8 cellular contexts compared by ENCODE assay signal in genomic region chr11:17528181-17528691, GRCh38. TPM values are rescaled to one million over a fixed set of nuclear protein-coding genes. Genes with fewer than 3 reads are reported as not detected.
DNase-seq lines count a peak whose midpoint lies in the region; ATAC-seq and TF ChIP-seq lines count a peak whose summit lies in the region.

No MANE protein-coding gene starts in this region.

- H3K36me3 Mint-ChIP-seq in activated CD4-positive, alpha-beta memory T cell treated with anti-CD3 and anti-CD28 coated beads for 36 hours, result no peaks in the 10 kb centered on the region

- no peaks in the 10 kb centered on the region for H3K4me1 Mint-ChIP-seq in activated CD4-positive, alpha-beta memory T cell treated with anti-CD3 and anti-CD28 coated beads for 36 hours (ENCODE audit: low read depth)

- intact Hi-C loops in activated CD4-positive, alpha-beta memory T cell treated with anti-CD3 and anti-CD28 coated beads for 36 hours (cut with micrococcal nuclease), result loop anchor here (1.0 kb wide), 1 partner anchor 144 kb away; no protein-coding TSS in a partner anchor

- no peak overlapping the region for H3K27ac Mint-ChIP-seq in activated CD4-positive, alpha-beta memory T cell treated with anti-CD3 and anti-CD28 coated beads for 36 hours

- TF ChIP-seq CTCF in GM12873 (IDR thresholded peaks at IDR 0.05; ENCODE audit: insufficient read depth, low read depth, low read length, missing control alignments) (peak; percentile 77), epithelial cell of esophagus (IDR thresholded peaks at IDR 0.05; ENCODE audit: insufficient read depth, low read depth, low read length, missing control alignments) (peak; percentile 75)

- ATAC-seq in HG02759 (IDR thresholded peaks at IDR 0.05; ENCODE audit: unreplicated experiment), result peak; percentile 83
- no peak for ATAC-seq in GM18519 (IDR thresholded peaks at IDR 0.05; ENCODE audit: low FRiP score, unreplicated experiment)

- H3K9me3 Mint-ChIP-seq in activated CD4-positive, alpha-beta memory T cell treated with anti-CD3 and anti-CD28 coated beads for 36 hours, result no peaks in the 10 kb centered on the region

- no peak overlapping the region for H3K4me3 ChIP-seq in epithelial cell of esophagus (ENCODE audit: low read length)

- DNase-seq in NCI-H226 (peak; percentile 24), epithelial cell of esophagus (ENCODE audit: low read depth) (peak; percentile 49), mucosa of gallbladder (ENCODE audit: low spot score) (peak; percentile 64), substantia nigra (lab: John Stamatoyannopoulos, UW) (peak in 43 of 49 donors; percentile 16 to 78 (median 60))
- DNase-seq in activated CD4-positive, alpha-beta memory T cell treated with anti-CD3 and anti-CD28 coated beads for 36 hours, result peak; percentile 69

- POLR2A ChIA-PET in activated CD4-positive, alpha-beta memory T cell treated with anti-CD3 and anti-CD28 coated beads for 36 hours (lab: Charles Lee), result no interaction called here

- no peak overlapping the region for H3K27ac ChIP-seq in substantia nigra (ENCODE audit: low read depth, low read length, poor library complexity, severe bottlenecking)

- no peak overlapping the region for H3K4me3 Mint-ChIP-seq in activated CD4-positive, alpha-beta memory T cell treated with anti-CD3 and anti-CD28 coated beads for 36 hours

- CTCF ChIA-PET in activated CD4-positive, alpha-beta memory T cell treated with anti-CD3 and anti-CD28 coated beads for 36 hours (lab: Charles Lee), result interaction anchor here (0.6 to 3.4 kb wide), 34 partner anchors 9 to 744 kb away, joined by 3 to 75 read pairs (median 3); partner anchors contain the start of gene KCNJ11

- H3K27me3 Mint-ChIP-seq in activated CD4-positive, alpha-beta memory T cell treated with anti-CD3 and anti-CD28 coated beads for 36 hours, result peaks cover 9% of the 10 kb centered on the region

RNA-seq across cellular contexts. Expression of gene USH1C, which starts 16.0 kb away (rescaled TPM):
- total RNA-seq in activated CD4-positive, alpha-beta memory T cell treated with anti-CD3 and anti-CD28 coated beads for 36 hours, result not detected
- total RNA-seq in mucosa of gallbladder, result 176 TPM

RNA-seq across cellular contexts. Expression of gene OTOG, which starts 18.8 kb away (rescaled TPM):
- total RNA-seq in activated CD4-positive, alpha-beta memory T cell treated with anti-CD3 and anti-CD28 coated beads for 36 hours, result not detected
- total RNA-seq in mucosa of gallbladder, result 0.12 TPM

RNA-seq across cellular contexts. Expression of gene ABCC8, which starts 51.6 kb away (rescaled TPM):
- not detected for total RNA-seq in activated CD4-positive, alpha-beta memory T cell treated with anti-CD3 and anti-CD28 coated beads for 36 hours
- 1.3 TPM for total RNA-seq in mucosa of gallbladder

Comparison
In these comparisons a context has a peak if more than half of its experiments do, and no peak if none do; other contexts are left out.
1. RNA of gene USH1C, which starts 16.0 kb away (total RNA-seq): 176 TPM in mucosa of gallbladder (single experiment); not detected in activated CD4-positive, alpha-beta memory T cell treated with anti-CD3 and anti-CD28 coated beads for 36 hours; every median in the first group is over 100 times any median in the second.
2. Peak in every context shown above with its lines, with median percentiles within 50 percentile points of each other: DNase-seq.